In the genomic region with DNA sequence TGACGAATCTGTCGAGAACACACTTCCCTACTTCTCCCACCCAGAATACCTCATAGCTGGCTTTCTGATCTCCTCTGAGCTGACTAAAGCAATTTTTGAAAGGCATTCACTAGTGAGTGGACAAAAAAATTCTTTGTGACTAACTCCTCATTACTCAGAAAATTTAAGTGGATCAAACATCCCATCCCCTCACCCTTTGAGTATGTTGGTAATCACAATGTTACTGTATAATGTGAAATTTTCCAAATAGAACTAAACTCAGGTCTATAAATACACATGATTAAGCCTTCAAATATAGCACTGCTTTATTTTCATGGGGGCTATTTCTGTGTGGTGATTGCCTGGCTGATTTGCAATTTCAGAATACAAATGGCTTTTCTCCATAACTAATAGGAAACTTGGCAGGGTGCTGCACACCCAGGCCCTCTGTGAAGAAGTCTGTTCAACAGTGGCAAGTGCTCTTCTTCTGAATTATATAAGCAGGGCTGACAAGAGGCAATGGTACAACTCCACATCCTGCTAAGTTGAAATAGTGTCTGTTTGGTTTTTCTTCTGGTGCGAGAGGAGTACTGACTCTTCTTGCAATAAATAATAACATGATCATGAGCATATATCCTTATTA, we compare ENCODE assay signal across 34 cellular contexts. TPM values are rescaled to one million over a fixed set of nuclear protein-coding genes. Genes with fewer than 3 reads are reported as not detected.
DNase-seq lines count a peak whose midpoint lies in the region; ATAC-seq and TF ChIP-seq lines count a peak whose summit lies in the region.
"Had no signal": no experiment of that assay in that cellular context is flagged by ENCODE, and none has a peak within 500 bp of the region (broad histone marks: within the 10 kb centered on the region; RNA-seq: fewer than 3 reads in every experiment).

No MANE protein-coding gene starts in this region.

- H3K79me1 ChIP-seq in IMR-90 (ENCODE audit: low read depth in 1 of 2, low read length in 2 of 2): no peaks in the 10 kb centered on the region

- no peaks in the 10 kb centered on the region for H3K79me2 ChIP-seq in PC-9 (ENCODE audit: low read depth)

- H2AK5ac ChIP-seq in IMR-90 (ENCODE audit: low read depth, low read length): no peak overlapping the region

- no peak overlapping the region for H2BK20ac ChIP-seq in IMR-90 (ENCODE audit: low read depth, low read length)

- no peak overlapping the region for H2BK120ac ChIP-seq in IMR-90 (ENCODE audit: low read depth, low read length)

- no peak overlapping the region for H3K18ac ChIP-seq in IMR-90 (ENCODE audit: low read depth, low read length)

- intact Hi-C loops in IMR-90 (cut with micrococcal nuclease) (loop anchor here (10.0 kb wide), 1 partner anchor 1877 kb away; no protein-coding TSS in a partner anchor), PC-9 (cut with micrococcal nuclease; ENCODE audit: unreplicated experiment) (no loop called here)

- in situ Hi-C loops in IMR-90 (cut with MboI; ENCODE audit: low sequenced_read_pairs): no loop called here

- H3K27ac ChIP-seq in IMR-90 (ENCODE audit: insufficient read depth, low read length) (no peak overlapping the region), PC-9 (no peak overlapping the region)
- H3K27ac ChIP-seq: C4-2B, esophagus muscularis mucosa, spleen had no signal

- DNase-seq in EL: peak; percentile 22
- peak; percentile 65 for DNase-seq in IMR-90
- DNase-seq in fibroblast of peridontal ligament (ENCODE audit: extremely low read depth): peak; percentile 40
- DNase-seq in stromal cell of bone marrow (ENCODE audit: low read depth): peak; percentile 59
- DNase-seq in SK-N-DZ (ENCODE audit: low spot score): no peak
- DNase-seq in PC-9: no peak
- DNase-seq: activated CD4-positive, alpha-beta T cell treated with anti-CD3 and anti-CD28 coated beads, Interleukin-2, amount 50 U/mL, for 4 hours; activated CD8-positive, alpha-beta memory T cell treated with anti-CD3 and anti-CD28 coated beads, Interleukin-2, amount 10 ng/mL, durations not matched to agents 7 days and 5 days; activated gamma-delta T cell; activated naive CD8-positive, alpha-beta T cell treated with anti-CD3 and anti-CD28 coated beads, Interleukin-2, amount 10 ng/mL, durations not matched to agents 7 days and 5 days; activated T-cell treated with anti-CD3 and anti-CD28 coated beads, Interleukin-2, amount 50 U/mL, for 4 hours; Caco-2; cerebellar nuclear complex; GF-D8; H9; Karpas-422; NCI-H1417; NCI-H2029; NCI-H526; spleen; stimulated activated CD4-positive, alpha-beta T cell treated with anti-CD3 and anti-CD28 coated beads, Interleukin-2, amount 100 ng/mL, for 48 hours; stimulated activated naive CD8-positive, alpha-beta T cell treated with anti-CD3 and anti-CD28 coated beads, Interleukin-15, amount 100 ng/mL, for 72 hours; T-helper 17 cell; tibial artery had no signal

- H3K9me1 ChIP-seq in IMR-90 (ENCODE audit: insufficient read depth, low read length): peaks cover 23% of the 10 kb centered on the region

- H3K23ac ChIP-seq in IMR-90 (ENCODE audit: low read depth, low read length): no peak overlapping the region

- BruUV-seq in IMR-90 (replicated peaks; lab: Mats Ljungman, UMichigan) (no TSS peak), PC-9 (replicated peaks; lab: Mats Ljungman, UMichigan) (no TSS peak)

- peaks cover 7% of the 10 kb centered on the region for H3K4me1 ChIP-seq in IMR-90 (ENCODE audit: control insufficient read depth, insufficient read depth, low read length)
- no peaks in the 10 kb centered on the region for H3K4me1 ChIP-seq in PC-9 (replicated peaks; ENCODE audit: insufficient read depth)
- H3K4me1 ChIP-seq: Caco-2, spleen had no signal

- H2AFZ ChIP-seq in IMR-90 (replicated peaks; ENCODE audit: low read length, poor library complexity): no peak overlapping the region
- H2AFZ ChIP-seq in PC-9: no peak overlapping the region

- TF ChIP-seq CTCF in IMR-90 (conservative IDR thresholded peaks at IDR 0.05; ENCODE audit: low read depth, low read length) (no peak), PC-9 (conservative IDR thresholded peaks at IDR 0.05) (no peak)

- H3K9me2 ChIP-seq in PC-9 (ENCODE audit: insufficient read depth): no peaks in the 10 kb centered on the region

- no peak overlapping the region for H3K4me2 ChIP-seq in IMR-90 (ENCODE audit: low read depth, low read length)
- H3K4me2 ChIP-seq in PC-9: no peak overlapping the region

- no peak for TF ChIP-seq POLR2A in IMR-90 (IDR thresholded peaks at IDR 0.05; ENCODE audit: low read depth, low read length)

- no peak overlapping the region for H4K8ac ChIP-seq in IMR-90 (ENCODE audit: low read depth in 2 of 2, low read length in 2 of 2)

- H3K56ac ChIP-seq in IMR-90 (ENCODE audit: extremely low read depth, insufficient read depth, low read length): no peak overlapping the region

- no peaks in the 10 kb centered on the region for H3K36me3 ChIP-seq in IMR-90 (ENCODE audit: control insufficient read depth, insufficient read depth, low read length)
- no peaks in the 10 kb centered on the region for H3K36me3 ChIP-seq in PC-9 (ENCODE audit: low read depth)
- H3K36me3 ChIP-seq: esophagus muscularis mucosa, spleen, tibial artery had no signal

- no peak overlapping the region for H4K5ac ChIP-seq in IMR-90 (ENCODE audit: low read depth, low read length)

- CTCF ChIA-PET in IMR-90 (lab: Yijun Ruan, JAX): no interaction called here
- CTCF ChIA-PET in PC-9 (lab: Charles Lee): no interaction called here

- H2BK15ac ChIP-seq in IMR-90 (ENCODE audit: low read depth, low read length): no peak overlapping the region

- ATAC-seq in IMR-90 (ENCODE audit: low read depth): peak; percentile 38
- no peak for ATAC-seq in GM21619 (IDR thresholded peaks at IDR 0.05; ENCODE audit: unreplicated experiment)
- ATAC-seq: activated CD4-positive, CD25-positive, alpha-beta regulatory T cell treated with anti-CD3 and anti-CD28 coated beads, Interleukin-2, amount 50 U/mL, for 24 hours; activated CD8-positive, alpha-beta memory T cell treated with anti-CD3 and anti-CD28 coated beads, Interleukin-2, amount 10 ng/mL, durations not matched to agents 7 days and 5 days; activated T-cell treated with anti-CD3 and anti-CD28 coated beads, Interleukin-2, amount 50 U/mL, for 4 hours; Right ventricle myocardium inferior; stimulated activated naive CD8-positive, alpha-beta T cell treated with anti-CD3 and anti-CD28 coated beads, Interleukin-15, amount 100 ng/mL, for 72 hours; T-helper 17 cell had no signal

- no peaks in the 10 kb centered on the region for H3K27me3 ChIP-seq in IMR-90 (ENCODE audit: control insufficient read depth, insufficient read depth, low read length)
- no peaks in the 10 kb centered on the region for H3K27me3 ChIP-seq in PC-9 (ENCODE audit: insufficient read depth, low read depth)
- H3K27me3 ChIP-seq: esophagus muscularis mucosa, spleen, tibial artery had no signal

- H3K4ac ChIP-seq in IMR-90 (ENCODE audit: low read depth, low read length): no peak overlapping the region

- H4K20me1 ChIP-seq in IMR-90 (ENCODE audit: insufficient read depth, low read length) (no peaks in the 10 kb centered on the region), PC-9 (ENCODE audit: insufficient read depth) (no peaks in the 10 kb centered on the region)

- WGBS in IMR-90 (ENCODE audit: extremely low coverage in 2 of 2, insufficient read length in 1 of 2), 2 experiments: no CpG with 5 or more reads among the region's 3 CpGs

- POLR2A ChIA-PET in IMR-90 (lab: Charles Lee; ENCODE audit: unreplicated experiment) (no interaction called here), PC-9 (lab: Charles Lee; ENCODE audit: unreplicated experiment) (no interaction called here)

- H3K9me3 ChIP-seq in IMR-90 (ENCODE audit: control insufficient read depth, insufficient read depth, low read length) (no peaks in the 10 kb centered on the region), PC-9 (ENCODE audit: insufficient read depth, low read depth) (no peaks in the 10 kb centered on the region)
- H3K9me3 ChIP-seq: Caco-2, esophagus muscularis mucosa, spleen, tibial artery had no signal

- no peak overlapping the region for H3K9ac ChIP-seq in IMR-90 (ENCODE audit: low read depth, low read length)

- no peak overlapping the region for H3K4me3 ChIP-seq in IMR-90 (ENCODE audit: insufficient read depth, low read depth, low read length)
- H3K4me3 ChIP-seq in PC-9: no peak overlapping the region
- H3K4me3 ChIP-seq: esophagus muscularis mucosa, spleen, tibial artery had no signal

- H2AK9ac ChIP-seq in IMR-90 (replicated peaks; ENCODE audit: low read depth, low read length, poor library complexity): no peak overlapping the region

- no peak overlapping the region for H4K91ac ChIP-seq in IMR-90 (ENCODE audit: insufficient read depth, low read depth, low read length)

- no peak overlapping the region for H2BK5ac ChIP-seq in IMR-90 (ENCODE audit: low read depth, low read length, poor library complexity, severe bottlenecking)

- H3F3A ChIP-seq in PC-9 (ENCODE audit: insufficient read depth, low read depth): no peaks in the 10 kb centered on the region

- TF ChIP-seq RAD21 in IMR-90 (IDR thresholded peaks at IDR 0.05; ENCODE audit: low read length): no peak

- H3K14ac ChIP-seq in IMR-90 (replicated peaks; ENCODE audit: low read depth, low read length): no peak overlapping the region

- dilution Hi-C loops in IMR-90 (cut with HindIII; ENCODE audit: low sequenced_read_pairs, unreplicated experiment): no loop called here

TF ChIP-seq in IMR-90, 13 proteins besides CTCF, POLR2A, EP300 and RAD21:
- TF ChIP-seq RFX5 (IDR thresholded peaks at IDR 0.05; ENCODE audit: low read depth, low read length) (no peak), MAFK (IDR thresholded peaks at IDR 0.05; ENCODE audit: low read depth, low read length) (peak; percentile 70)

RNA-seq across cellular contexts. Expression of gene ACTC1, which starts 46.0 kb away (rescaled TPM):
- total RNA-seq in IMR-90 (2012; rRNA removed) (0.83 and 1.1 TPM in 2 replicates), PC-9 (2021) (not detected in 2 replicates)
- 1.9 and 2.8 TPM in 2 replicates for polyA plus RNA-seq in IMR-90 (2012; rRNA removed)
- polyA plus RNA-seq in IMR-90 (2012; cell fraction: cytosol; rRNA removed): 0.63 and 1.7 TPM in 2 replicates
- polyA plus RNA-seq in IMR-90 (2012; cell fraction: nucleus; rRNA removed; ENCODE audit: low replicate concordance): 1.2 TPM in 2 replicates
- polyA plus RNA-seq in SK-N-DZ (2014; cell fraction: cytosol; rRNA removed): not detected in 2 replicates
- polyA plus RNA-seq in SK-N-DZ (2014; cell fraction: nucleus; rRNA removed): not detected in 2 replicates
- total RNA-seq: activated CD8-positive, alpha-beta memory T cell treated with anti-CD3 and anti-CD28 coated beads, Interleukin-2, amount 10 ng/mL, durations not matched to agents 7 days and 5 days; activated naive CD8-positive, alpha-beta T cell treated with anti-CD3 and anti-CD28 coated beads, Interleukin-2, amount 10 ng/mL, durations not matched to agents 7 days and 5 days; activated T-cell treated with anti-CD3 and anti-CD28 coated beads, Interleukin-2, amount 50 U/mL, for 4 hours; Caco-2; dermis microvascular lymphatic vessel endothelial cell; kidney epithelial cell; lung microvascular endothelial cell; renal cortical epithelial cell; T-helper 17 cell had no signal
- polyA plus RNA-seq: neural cell had no signal

Comparison
In these comparisons a context has a peak if more than half of its experiments do, and no peak if none do; other contexts are left out.
1. DNase-seq: peak in EL (single experiment), IMR-90 (single experiment), fibroblast of peridontal ligament (single experiment) and stromal cell of bone marrow (single experiment); none in SK-N-DZ (single experiment) and PC-9 (0 of 2).